In the genomic region with DNA sequence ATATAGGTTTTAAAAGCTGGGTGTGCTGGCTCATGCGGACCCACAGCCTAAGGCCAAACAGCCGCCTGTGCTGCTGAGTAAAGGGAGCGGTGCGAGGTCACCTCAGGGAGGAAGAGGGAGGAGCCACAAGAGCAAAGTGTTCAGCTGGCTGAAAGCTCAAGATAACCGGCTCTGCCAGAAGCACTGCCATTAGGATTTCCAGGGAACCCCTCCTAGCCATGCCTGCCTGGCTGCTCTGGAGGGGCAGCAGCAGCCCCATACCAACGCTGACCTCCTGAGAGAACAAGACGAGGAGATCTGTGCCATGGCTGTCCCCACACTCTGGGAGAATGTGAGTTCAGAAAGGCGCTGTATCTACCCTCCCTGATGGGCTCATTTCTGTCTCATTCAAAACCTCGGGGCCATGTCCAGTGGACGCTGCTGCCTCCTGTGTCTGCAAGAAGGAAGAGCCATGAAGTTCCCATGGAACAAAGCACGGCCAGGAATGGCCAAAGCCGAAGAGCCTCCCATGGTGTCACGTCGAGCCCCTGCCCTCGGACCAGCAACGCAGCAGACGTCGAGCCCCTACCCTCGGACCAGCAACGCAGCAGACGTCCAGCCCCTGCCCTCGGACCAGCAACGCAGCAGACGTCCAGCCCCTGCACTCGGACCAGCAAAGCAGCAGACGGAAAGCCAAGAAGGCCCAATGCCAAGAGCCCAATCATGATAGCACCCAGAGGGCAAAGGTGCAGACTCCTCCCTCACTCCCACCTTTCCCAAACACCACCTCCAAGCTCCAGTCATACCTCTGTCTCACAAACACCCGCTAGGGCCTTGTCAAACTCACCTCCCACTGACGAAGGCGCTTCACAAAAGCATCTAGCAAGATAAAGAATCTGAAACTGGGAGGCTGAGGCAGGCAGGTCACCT, we compare ENCODE assay signal across 8 cellular contexts.
DNase-seq lines count a peak whose midpoint lies in the region; ATAC-seq and TF ChIP-seq lines count a peak whose summit lies in the region.

No MANE protein-coding gene starts in this region.

- ATAC-seq in Right ventricle myocardium inferior (peak; percentile 56), upper lobe of right lung (peak; percentile 88), GM19455 (IDR thresholded peaks at IDR 0.05; ENCODE audit: unreplicated experiment) (no peak), GM21529 (IDR thresholded peaks at IDR 0.05; ENCODE audit: unreplicated experiment) (no peak)

- no peak overlapping the region for H3K4me3 ChIP-seq in upper lobe of right lung

- peak overlapping the region; percentile 60 for H3K4me3 Mint-ChIP-seq in activated naive CD8-positive, alpha-beta T cell treated with anti-CD3 and anti-CD28 coated beads for 36 hours
- peak overlapping the region; percentile 61 to 79 (median 74) for H3K4me3 Mint-ChIP-seq in immature natural killer cell

- H3K27ac Mint-ChIP-seq in activated naive CD8-positive, alpha-beta T cell treated with anti-CD3 and anti-CD28 coated beads for 36 hours: peak overlapping the region; percentile 76
- H3K27ac Mint-ChIP-seq in immature natural killer cell: peak overlapping the region; percentile 31 to 84 (median 64)

- no peak for TF ChIP-seq CTCF in upper lobe of right lung (IDR thresholded peaks at IDR 0.05)

- no peaks in the 10 kb centered on the region for H3K9me3 ChIP-seq in upper lobe of right lung

- peaks cover 80% of the 10 kb centered on the region for H3K4me1 Mint-ChIP-seq in activated naive CD8-positive, alpha-beta T cell treated with anti-CD3 and anti-CD28 coated beads for 36 hours
- peaks cover 86 to 92% of the 10 kb centered on the region in 2 donors for H3K4me1 Mint-ChIP-seq in immature natural killer cell

- no peaks in the 10 kb centered on the region for H3K9me3 Mint-ChIP-seq in activated naive CD8-positive, alpha-beta T cell treated with anti-CD3 and anti-CD28 coated beads for 36 hours
- peaks cover 0 to 2% (median 0%) of the 10 kb centered on the region in 6 donors for H3K9me3 Mint-ChIP-seq in immature natural killer cell

- DNase-seq in Right ventricle myocardium inferior (ENCODE audit: missing footprints) (no peak), cardiac septum (ENCODE audit: low spot score) (no peak), immature natural killer cell (peak in 2 of 3 donors; percentile 19 to 31), upper lobe of right lung (peak; percentile 74), SHP77 (lab: John Stamatoyannopoulos, UW) (no peak)
- no peak for DNase-seq in activated naive CD8-positive, alpha-beta T cell treated with anti-CD3 and anti-CD28 coated beads for 36 hours

- no peak overlapping the region for H3K27ac ChIP-seq in upper lobe of right lung

- H3K27me3 Mint-ChIP-seq in activated naive CD8-positive, alpha-beta T cell treated with anti-CD3 and anti-CD28 coated beads for 36 hours: no peaks in the 10 kb centered on the region
- peaks cover 0 to 13% (median 2%) of the 10 kb centered on the region in 3 donors for H3K27me3 Mint-ChIP-seq in immature natural killer cell (ENCODE audit: low read depth in 3 of 3)

- no peaks in the 10 kb centered on the region for H3K27me3 ChIP-seq in upper lobe of right lung

- no peaks in the 10 kb centered on the region for H3K36me3 ChIP-seq in upper lobe of right lung

- H3K36me3 Mint-ChIP-seq in activated naive CD8-positive, alpha-beta T cell treated with anti-CD3 and anti-CD28 coated beads for 36 hours: peaks cover 22% of the 10 kb centered on the region
- H3K36me3 Mint-ChIP-seq in immature natural killer cell: no peaks in the 10 kb centered on the region

- intact Hi-C loops in Right ventricle myocardium inferior (cut with DNase I): loop anchor here (5.0 kb wide), 1 partner anchor 51 kb away; no protein-coding TSS in a partner anchor
- intact Hi-C loops in cardiac septum (cut with DNase I): no loop called here
- intact Hi-C loops in upper lobe of right lung (cut with DNase I): no loop called here

- H3K4me1 ChIP-seq in upper lobe of right lung: peaks cover 34% of the 10 kb centered on the region

Comparison
In these comparisons a context has a peak if more than half of its experiments do, and no peak if none do; other contexts are left out.
1. ATAC-seq: peak in Right ventricle myocardium inferior (single experiment) and upper lobe of right lung (single experiment); none in GM19455 (single experiment) and GM21529 (single experiment).
2. DNase-seq: peak in immature natural killer cell (2 of 3) and upper lobe of right lung (single experiment); none in Right ventricle myocardium inferior (single experiment), cardiac septum (single experiment), activated naive CD8-positive, alpha-beta T cell treated with anti-CD3 and anti-CD28 coated beads for 36 hours (single experiment) and SHP77 (0 of 2).